In the genomic region with DNA sequence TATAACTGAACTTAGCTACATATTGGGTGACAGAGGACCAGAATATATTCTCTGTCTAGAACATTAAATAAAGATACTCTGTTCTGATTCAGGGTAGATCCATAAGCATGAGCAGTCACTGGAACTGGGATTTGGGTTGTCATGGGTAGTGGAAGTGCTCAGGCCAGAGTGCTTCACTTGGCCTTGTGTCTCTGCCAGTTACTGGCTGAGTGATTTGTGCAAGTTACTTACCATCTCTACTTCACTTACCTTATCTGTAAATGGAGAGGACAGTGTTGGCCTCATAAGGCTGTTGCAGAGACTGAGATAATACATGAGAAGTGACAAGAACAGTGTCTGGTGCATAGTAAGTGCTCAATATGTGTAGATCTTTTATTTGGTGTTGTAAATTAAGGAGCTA, we compare ENCODE assay signal across 1 cellular context.
TF ChIP-seq lines count a peak whose summit lies in the region.

No MANE protein-coding gene starts in this region.

TF ChIP-seq in HCT116, 20 proteins besides CTCF, POLR2A, EP300 and RAD21 (continued from another document):
- TF ChIP-seq, protein P1, sequence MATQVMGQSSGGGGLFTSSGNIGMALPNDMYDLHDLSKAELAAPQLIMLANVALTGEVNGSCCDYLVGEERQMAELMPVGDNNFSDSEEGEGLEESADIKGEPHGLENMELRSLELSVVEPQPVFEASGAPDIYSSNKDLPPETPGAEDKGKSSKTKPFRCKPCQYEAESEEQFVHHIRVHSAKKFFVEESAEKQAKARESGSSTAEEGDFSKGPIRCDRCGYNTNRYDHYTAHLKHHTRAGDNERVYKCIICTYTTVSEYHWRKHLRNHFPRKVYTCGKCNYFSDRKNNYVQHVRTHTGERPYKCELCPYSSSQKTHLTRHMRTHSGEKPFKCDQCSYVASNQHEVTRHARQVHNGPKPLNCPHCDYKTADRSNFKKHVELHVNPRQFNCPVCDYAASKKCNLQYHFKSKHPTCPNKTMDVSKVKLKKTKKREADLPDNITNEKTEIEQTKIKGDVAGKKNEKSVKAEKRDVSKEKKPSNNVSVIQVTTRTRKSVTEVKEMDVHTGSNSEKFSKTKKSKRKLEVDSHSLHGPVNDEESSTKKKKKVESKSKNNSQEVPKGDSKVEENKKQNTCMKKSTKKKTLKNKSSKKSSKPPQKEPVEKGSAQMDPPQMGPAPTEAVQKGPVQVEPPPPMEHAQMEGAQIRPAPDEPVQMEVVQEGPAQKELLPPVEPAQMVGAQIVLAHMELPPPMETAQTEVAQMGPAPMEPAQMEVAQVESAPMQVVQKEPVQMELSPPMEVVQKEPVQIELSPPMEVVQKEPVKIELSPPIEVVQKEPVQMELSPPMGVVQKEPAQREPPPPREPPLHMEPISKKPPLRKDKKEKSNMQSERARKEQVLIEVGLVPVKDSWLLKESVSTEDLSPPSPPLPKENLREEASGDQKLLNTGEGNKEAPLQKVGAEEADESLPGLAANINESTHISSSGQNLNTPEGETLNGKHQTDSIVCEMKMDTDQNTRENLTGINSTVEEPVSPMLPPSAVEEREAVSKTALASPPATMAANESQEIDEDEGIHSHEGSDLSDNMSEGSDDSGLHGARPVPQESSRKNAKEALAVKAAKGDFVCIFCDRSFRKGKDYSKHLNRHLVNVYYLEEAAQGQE (IDR thresholded peaks at IDR 0.05; ENCODE audit: low read depth) = no peak
TF ChIP-seq in HCT116: peak in this region for 0.
